Comparison of ENCODE assay signal across 17 cellular contexts in genomic region chr2:144137705-144138428, GRCh38.
DNase-seq lines count a peak whose midpoint lies in the region; TF ChIP-seq lines count a peak whose summit lies in the region.
"Had no signal": no experiment of that assay in that cellular context is flagged by ENCODE, and none has a peak within 500 bp of the region (broad histone marks: within the 10 kb centered on the region; RNA-seq: fewer than 3 reads in every experiment).

No MANE protein-coding gene starts in this region.

- no peaks in the 10 kb centered on the region for H3K27me3 ChIP-seq in brain microvascular endothelial cell (replicated peaks)
- H3K27me3 ChIP-seq: ascending aorta, BLaER1, heart left ventricle, vagina had no signal

- H3K27me3 Mint-ChIP-seq in activated CD4-positive, alpha-beta T cell treated with anti-CD3 and anti-CD28 coated beads, Interleukin-2, amount 10 ng/mL, durations not matched to agents 7 days and 5 days = no peaks in the 10 kb centered on the region
- H3K27me3 Mint-ChIP-seq: activated T-cell treated with anti-CD3 and anti-CD28 coated beads, Interleukin-2, amount 50 U/mL, for 24 hours had no signal

- no peak overlapping the region for H3K4me3 ChIP-seq in brain microvascular endothelial cell (ENCODE audit: low read depth, low read length)
- H3K4me3 ChIP-seq: ascending aorta, BLaER1, heart left ventricle, left ventricle myocardium inferior, vagina had no signal

- H3K4me3 Mint-ChIP-seq in activated CD4-positive, alpha-beta T cell treated with anti-CD3 and anti-CD28 coated beads, Interleukin-2, amount 10 ng/mL, durations not matched to agents 7 days and 5 days = no peak overlapping the region
- H3K4me3 Mint-ChIP-seq: activated T-cell treated with anti-CD3 and anti-CD28 coated beads, Interleukin-2, amount 50 U/mL, for 24 hours had no signal

- in situ Hi-C loops in brain microvascular endothelial cell (cut with HindIII; ENCODE audit: low pct_ligation_motif_present, low sequenced_read_pairs) = no loop called here

- H3K27ac ChIP-seq in brain microvascular endothelial cell = peak overlapping the region; percentile 44
- H3K27ac ChIP-seq: ascending aorta, BLaER1, left ventricle myocardium inferior, vagina had no signal

- POLR2A ChIA-PET in activated CD4-positive, alpha-beta T cell treated with anti-CD3 and anti-CD28 coated beads, Interleukin-2, amount 10 ng/mL, durations not matched to agents 7 days and 5 days (lab: Charles Lee) = no interaction called here

- H3K27ac Mint-ChIP-seq in activated CD4-positive, alpha-beta T cell treated with anti-CD3 and anti-CD28 coated beads, Interleukin-2, amount 10 ng/mL, durations not matched to agents 7 days and 5 days = no peak overlapping the region
- H3K27ac Mint-ChIP-seq: activated T-cell treated with anti-CD3 and anti-CD28 coated beads, Interleukin-2, amount 50 U/mL, for 24 hours had no signal

- H3K36me3 Mint-ChIP-seq in activated CD4-positive, alpha-beta T cell treated with anti-CD3 and anti-CD28 coated beads, Interleukin-2, amount 10 ng/mL, durations not matched to agents 7 days and 5 days (ENCODE audit: low read depth) = peaks cover 5% of the 10 kb centered on the region

- H3K9me3 Mint-ChIP-seq in activated CD4-positive, alpha-beta T cell treated with anti-CD3 and anti-CD28 coated beads, Interleukin-2, amount 10 ng/mL, durations not matched to agents 7 days and 5 days = no peaks in the 10 kb centered on the region
- H3K9me3 Mint-ChIP-seq: activated T-cell treated with anti-CD3 and anti-CD28 coated beads, Interleukin-2, amount 50 U/mL, for 24 hours had no signal

- H3K4me1 Mint-ChIP-seq in activated CD4-positive, alpha-beta T cell treated with anti-CD3 and anti-CD28 coated beads, Interleukin-2, amount 10 ng/mL, durations not matched to agents 7 days and 5 days = no peaks in the 10 kb centered on the region

- no peak for TF ChIP-seq CTCF in brain microvascular endothelial cell (IDR thresholded peaks at IDR 0.05; ENCODE audit: low read depth, low read length, missing control alignments)
- no peak for TF ChIP-seq CTCF in GM10266 (IDR thresholded peaks at IDR 0.05; ENCODE audit: control insufficient read depth, insufficient read depth, low read depth, missing control alignments)

- H3K36me3 ChIP-seq in brain microvascular endothelial cell (replicated peaks) = no peaks in the 10 kb centered on the region
- H3K36me3 ChIP-seq: left ventricle myocardium inferior, vagina had no signal

- CTCF ChIA-PET in activated CD4-positive, alpha-beta T cell treated with anti-CD3 and anti-CD28 coated beads, Interleukin-2, amount 10 ng/mL, durations not matched to agents 7 days and 5 days (lab: Charles Lee) = no interaction called here

- peak; percentile 55 for DNase-seq in AG08396 (ENCODE audit: low spot score)
- DNase-seq in HK-2 (ENCODE audit: unreplicated experiment) = peak; percentile 6
- DNase-seq in brain microvascular endothelial cell = peak; percentile 79
- peak; percentile 71 for DNase-seq in myocyte (ENCODE audit: low read depth)
- no peak for DNase-seq in GDM1 (lab: John Stamatoyannopoulos, UW)
- DNase-seq in activated CD4-positive, alpha-beta T cell treated with anti-CD3 and anti-CD28 coated beads, Interleukin-2, amount 10 ng/mL, durations not matched to agents 7 days and 5 days = no peak
- no peak for DNase-seq in GM10266 (ENCODE audit: extremely low spot score)
- DNase-seq in NCI-H82 (lab: John Stamatoyannopoulos, UW) = no peak
- DNase-seq: activated T-cell treated with anti-CD3 and anti-CD28 coated beads, Interleukin-2, amount 50 U/mL, for 24 hours; heart left ventricle; left ventricle myocardium inferior; NCI-H1436 treated with DMSO at 0.1 percent for 48 hours; NCI-H526; stimulated activated CD4-positive, alpha-beta T cell treated with anti-CD3 and anti-CD28 coated beads, Interleukin-15, amount 100 ng/mL, for 24 hours had no signal

Comparison
In these comparisons a context has a peak if more than half of its experiments do, and no peak if none do; other contexts are left out.
1. DNase-seq: peak in AG08396 (single experiment), HK-2 (single experiment), brain microvascular endothelial cell (single experiment) and myocyte (single experiment); none in GDM1 (single experiment), activated CD4-positive, alpha-beta T cell treated with anti-CD3 and anti-CD28 coated beads, Interleukin-2, amount 10 ng/mL, durations not matched to agents 7 days and 5 days (single experiment), GM10266 (single experiment) and NCI-H82 (single experiment).